7 cellular contexts compared by ENCODE assay signal in genomic region chr1:175935166-175935565, GRCh38.
"Had no signal": no experiment of that assay in that cellular context is flagged by ENCODE, and none has a peak within 500 bp of the region (broad histone marks: within the 10 kb centered on the region; RNA-seq: fewer than 3 reads in every experiment).

No MANE protein-coding gene starts in this region.

- DNase-seq: HFFc6 had no signal

- H2AFZ ChIP-seq: GM23338 had no signal

- H3K4me3 ChIP-seq: GM23338, HAP-1, K562 had no signal

- H3K36me3 ChIP-seq: HAP-1 had no signal

- ATAC-seq: GM23338, HCT116, HepG2, K562 had no signal

- H3K27ac ChIP-seq: HL-60 had no signal

- H3K9me3 ChIP-seq: HAP-1 had no signal
